In the genomic region with DNA sequence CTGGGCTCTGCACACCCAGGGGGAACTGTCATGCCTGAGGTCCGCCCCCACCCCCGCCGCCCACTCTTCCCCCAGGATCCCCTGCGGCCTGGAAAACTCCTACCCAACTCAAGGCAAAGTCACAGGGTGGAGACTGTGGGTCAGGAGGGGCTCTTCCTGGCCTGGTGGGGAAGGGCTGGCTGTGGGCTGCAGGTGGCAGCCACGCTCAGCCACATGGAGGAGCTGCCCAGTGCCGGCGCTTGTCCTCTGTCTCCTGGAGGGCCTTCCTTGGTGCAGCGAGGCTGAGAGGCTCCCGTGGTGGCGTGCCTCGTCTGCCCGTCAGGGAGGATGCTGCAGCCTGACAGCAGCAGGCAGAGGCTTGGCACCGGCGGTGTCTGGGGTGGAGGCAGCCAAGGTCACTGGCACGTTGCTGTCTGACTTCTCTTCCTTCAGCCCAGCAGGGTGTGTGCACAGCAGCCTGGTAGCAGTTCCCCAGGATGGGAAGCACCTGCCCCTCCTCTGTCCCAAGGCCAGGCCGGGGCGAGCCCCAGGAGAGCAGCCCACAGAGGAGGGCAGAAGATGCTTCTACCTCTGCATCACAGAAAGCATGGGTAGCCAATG, we compare ENCODE assay signal across 13 cellular contexts.
DNase-seq lines count a peak whose midpoint lies in the region; ATAC-seq and TF ChIP-seq lines count a peak whose summit lies in the region.
"Had no signal": no experiment of that assay in that cellular context is flagged by ENCODE, and none has a peak within 500 bp of the region (broad histone marks: within the 10 kb centered on the region; RNA-seq: fewer than 3 reads in every experiment).

No MANE protein-coding gene starts in this region.

- H3K27me3 Mint-ChIP-seq in HFFc6 (ENCODE audit: insufficient read depth) (peaks cover 8% of the 10 kb centered on the region), glutamatergic neuron (ENCODE audit: unreplicated experiment) (peaks cover 5% of the 10 kb centered on the region)
- H3K27me3 Mint-ChIP-seq: activated naive CD8-positive, alpha-beta T cell treated with anti-CD3 and anti-CD28 coated beads for 36 hours had no signal

- H3K4me1 ChIP-seq in ACC112 (ENCODE audit: control insufficient read depth, insufficient read depth, low read length, unreplicated experiment) = peaks cover 74% of the 10 kb centered on the region
- H3K4me1 ChIP-seq: prostate gland had no signal

- H3K79me2 ChIP-seq in ACC112 (ENCODE audit: control insufficient read depth, insufficient read depth, low read length, unreplicated experiment) = peaks cover 55% of the 10 kb centered on the region

- no peaks in the 10 kb centered on the region for H3K27me3 ChIP-seq in ACC112 (ENCODE audit: insufficient read depth, low read length)

- peak overlapping the region; percentile 39 for H3K4me3 ChIP-seq in ACC112 (ENCODE audit: low read depth, low read length)
- H3K4me3 ChIP-seq: prostate gland had no signal

- H3K9me3 Mint-ChIP-seq in HFFc6 (no peaks in the 10 kb centered on the region), glutamatergic neuron (ENCODE audit: unreplicated experiment) (peaks cover 2% of the 10 kb centered on the region)
- H3K9me3 Mint-ChIP-seq: activated naive CD8-positive, alpha-beta T cell treated with anti-CD3 and anti-CD28 coated beads for 36 hours; dendritic cell treated with granulocyte-macrophage colony-stimulating factor and Interleukin-4, amounts not matched to agents 40 ng/mL and 50 ng/mL, for 4 days had no signal

- H3K4me1 Mint-ChIP-seq in HFFc6 (ENCODE audit: low read depth) = peaks cover 81% of the 10 kb centered on the region
- peaks cover 21% of the 10 kb centered on the region for H3K4me1 Mint-ChIP-seq in glutamatergic neuron (ENCODE audit: low read depth, unreplicated experiment)
- H3K4me1 Mint-ChIP-seq: activated naive CD8-positive, alpha-beta T cell treated with anti-CD3 and anti-CD28 coated beads for 36 hours had no signal

- H3K36me3 Mint-ChIP-seq in HFFc6 (ENCODE audit: low read depth) (peaks cover 4% of the 10 kb centered on the region; the same call in 1 of the 2 replicates), glutamatergic neuron (ENCODE audit: unreplicated experiment) (peaks cover 4% of the 10 kb centered on the region)
- H3K36me3 Mint-ChIP-seq: activated naive CD8-positive, alpha-beta T cell treated with anti-CD3 and anti-CD28 coated beads for 36 hours had no signal

- ATAC-seq in omental fat pad (ENCODE audit: low FRiP score) (no peak), HG03442 (IDR thresholded peaks at IDR 0.05; ENCODE audit: unreplicated experiment) (no peak)

- H3K27ac ChIP-seq in ACC112 (ENCODE audit: low read depth, low read length) = peak overlapping the region; percentile 100
- H3K27ac ChIP-seq: C4-2B had no signal

- DNase-seq in HFFc6 = no peak
- DNase-seq in glutamatergic neuron = peak; percentile 14
- peak; percentile 20 for DNase-seq in omental fat pad (ENCODE audit: low spot score)
- DNase-seq in HCEC 1CT = no peak
- DNase-seq in DMS153 (lab: John Stamatoyannopoulos, UW) = no peak
- no peak for DNase-seq in pons (ENCODE audit: low spot score)
- DNase-seq: activated naive CD8-positive, alpha-beta T cell treated with anti-CD3 and anti-CD28 coated beads for 36 hours; NCI-H1436 treated with DMSO at 0.1 percent for 48 hours had no signal

- TF ChIP-seq CTCF in HFFc6 (IDR thresholded peaks at IDR 0.05) = peak; percentile 14; the same call in 1 of the 2 replicates
- no peak for TF ChIP-seq CTCF in glutamatergic neuron (IDR thresholded peaks at IDR 0.05; ENCODE audit: partially characterized antibody, unreplicated experiment)
- no peak for TF ChIP-seq CTCF in omental fat pad (IDR thresholded peaks at IDR 0.05)

- H3K27ac Mint-ChIP-seq in HFFc6 (peak overlapping the region; percentile 98), glutamatergic neuron (ENCODE audit: unreplicated experiment) (no peak overlapping the region)
- H3K27ac Mint-ChIP-seq: activated naive CD8-positive, alpha-beta T cell treated with anti-CD3 and anti-CD28 coated beads for 36 hours; dendritic cell treated with granulocyte-macrophage colony-stimulating factor and Interleukin-4, amounts not matched to agents 40 ng/mL and 50 ng/mL, for 4 days had no signal

- H3K4me3 Mint-ChIP-seq in HFFc6 (peak overlapping the region; percentile 72), glutamatergic neuron (ENCODE audit: unreplicated experiment) (no peak overlapping the region)
- H3K4me3 Mint-ChIP-seq: activated naive CD8-positive, alpha-beta T cell treated with anti-CD3 and anti-CD28 coated beads for 36 hours; dendritic cell treated with granulocyte-macrophage colony-stimulating factor and Interleukin-4, amounts not matched to agents 40 ng/mL and 50 ng/mL, for 4 days had no signal

- peaks cover 8% of the 10 kb centered on the region; the same call in 1 of the 2 replicates for H3K36me3 ChIP-seq in ACC112 (ENCODE audit: insufficient read depth, low read length)
- H3K36me3 ChIP-seq: prostate gland had no signal

- H2AFZ ChIP-seq in ACC112 (ENCODE audit: low read length, unreplicated experiment) = no peak overlapping the region

Comparison
In these comparisons a context has a peak if more than half of its experiments do, and no peak if none do; other contexts are left out.
1. DNase-seq: peak in glutamatergic neuron (single experiment) and omental fat pad (single experiment); none in HFFc6 (single experiment), HCEC 1CT (single experiment), DMS153 (single experiment) and pons (single experiment).